In the genomic region with DNA sequence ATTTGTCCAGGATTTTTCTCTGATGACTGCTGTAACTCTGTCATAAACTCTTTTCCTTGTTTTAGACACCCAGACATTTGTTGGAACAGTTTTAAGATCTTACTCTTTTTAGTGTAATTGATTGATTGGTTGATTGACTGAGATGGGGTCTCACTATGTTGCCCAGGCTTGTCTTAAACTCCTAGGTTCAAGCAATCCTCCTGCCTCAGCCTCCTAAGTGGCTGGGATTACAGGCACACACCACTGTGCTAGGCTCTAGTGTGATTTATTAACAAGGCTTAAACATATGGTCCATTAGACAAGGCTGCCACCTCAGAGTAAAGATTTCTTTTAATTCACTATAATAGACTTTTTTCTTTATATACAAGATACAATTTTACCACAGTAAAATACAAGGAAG, we compare ENCODE assay signal across 16 cellular contexts.
"Had no signal": no experiment of that assay in that cellular context is flagged by ENCODE, and none has a peak within 500 bp of the region (broad histone marks: within the 10 kb centered on the region; RNA-seq: fewer than 3 reads in every experiment).

No MANE protein-coding gene starts in this region.

- H3K36me3 Mint-ChIP-seq: activated CD8-positive, alpha-beta memory T cell treated with anti-CD3 and anti-CD28 coated beads, Interleukin-2, amount 10 ng/mL, durations not matched to agents 7 days and 5 days; activated naive CD4-positive, alpha-beta T cell treated with anti-CD3 and anti-CD28 coated beads, Interleukin-2, amount 50 U/mL, for 72 hours had no signal

- ATAC-seq: activated CD8-positive, alpha-beta memory T cell treated with anti-CD3 and anti-CD28 coated beads, Interleukin-2, amount 10 ng/mL, durations not matched to agents 7 days and 5 days; activated naive CD4-positive, alpha-beta T cell treated with anti-CD3 and anti-CD28 coated beads, Interleukin-2, amount 50 U/mL, for 72 hours; naive thymus-derived CD4-positive, alpha-beta T cell; SK-N-SH treated with all-trans-retinoic acid at 6 μM for 48 hours; stimulated activated naive CD8-positive, alpha-beta T cell treated with anti-CD3 and anti-CD28 coated beads, Interleukin-15, amount 100 ng/mL, for 72 hours had no signal

- H3K27me3 Mint-ChIP-seq: activated T-cell treated with anti-CD3 and anti-CD28 coated beads, Interleukin-2, amount 50 U/mL, for 24 hours; stimulated activated naive CD8-positive, alpha-beta T cell treated with anti-CD3 and anti-CD28 coated beads, Interleukin-15, amount 100 ng/mL, for 72 hours had no signal

- H3K27ac ChIP-seq: skin epidermis had no signal

- H3K4me3 ChIP-seq: lung, skin epidermis had no signal

- H3K9me3 Mint-ChIP-seq: activated naive CD4-positive, alpha-beta T cell treated with anti-CD3 and anti-CD28 coated beads, Interleukin-2, amount 50 U/mL, for 72 hours; activated T-cell treated with anti-CD3 and anti-CD28 coated beads, Interleukin-2, amount 50 U/mL, for 24 hours; stimulated activated naive CD8-positive, alpha-beta T cell treated with anti-CD3 and anti-CD28 coated beads, Interleukin-15, amount 100 ng/mL, for 72 hours had no signal

- H3K27ac Mint-ChIP-seq: activated CD8-positive, alpha-beta memory T cell treated with anti-CD3 and anti-CD28 coated beads, Interleukin-2, amount 10 ng/mL, durations not matched to agents 7 days and 5 days; activated naive CD4-positive, alpha-beta T cell treated with anti-CD3 and anti-CD28 coated beads, Interleukin-2, amount 50 U/mL, for 72 hours; activated T-cell treated with anti-CD3 and anti-CD28 coated beads, Interleukin-2, amount 50 U/mL, for 24 hours; stimulated activated naive CD8-positive, alpha-beta T cell treated with anti-CD3 and anti-CD28 coated beads, Interleukin-15, amount 100 ng/mL, for 72 hours had no signal

- DNase-seq: activated CD4-positive, alpha-beta T cell treated with anti-CD3 and anti-CD28 coated beads for 1 hour; activated CD4-positive, alpha-beta T cell treated with anti-CD3 and anti-CD28 coated beads, Interleukin-2, amount 50 U/mL, for 48 hours; activated CD8-positive, alpha-beta memory T cell treated with anti-CD3 and anti-CD28 coated beads, Interleukin-2, amount 10 ng/mL, durations not matched to agents 7 days and 5 days; activated effector memory CD4-positive, alpha-beta T cell treated with anti-CD3 and anti-CD28 coated beads, Interleukin-2, amount 50 U/mL, for 16 hours; activated T-cell treated with anti-CD3 and anti-CD28 coated beads, Interleukin-2, amount 50 U/mL, for 24 hours; anterior cingulate cortex; hippocampal formation; kidney glomerular epithelial cell; naive thymus-derived CD4-positive, alpha-beta T cell; stimulated activated CD4-positive, alpha-beta T cell treated with anti-CD3 and anti-CD28 coated beads, Interleukin-4, amount 100 ng/mL, for 4 hours; stimulated activated naive CD8-positive, alpha-beta T cell treated with anti-CD3 and anti-CD28 coated beads, Interleukin-15, amount 100 ng/mL, for 72 hours; T-helper 2 cell had no signal
